Comparison of ENCODE assay signal across 1 cellular context in genomic region chr15:43492673-43493601, GRCh38.
A peak's percentile ranks its signal among the peaks of the same experiment; 100 is the strongest.
TF ChIP-seq lines count a peak whose summit lies in the region.

TP53BP1 (minus strand) TSS chr15:43493156; CDS start chr15:43493043, 113 bp downstream.

TF ChIP-seq in WTC11, 78 proteins besides CTCF, POLR2A, EP300 and RAD21 (continued from another document):
- TF ChIP-seq, protein P1, sequence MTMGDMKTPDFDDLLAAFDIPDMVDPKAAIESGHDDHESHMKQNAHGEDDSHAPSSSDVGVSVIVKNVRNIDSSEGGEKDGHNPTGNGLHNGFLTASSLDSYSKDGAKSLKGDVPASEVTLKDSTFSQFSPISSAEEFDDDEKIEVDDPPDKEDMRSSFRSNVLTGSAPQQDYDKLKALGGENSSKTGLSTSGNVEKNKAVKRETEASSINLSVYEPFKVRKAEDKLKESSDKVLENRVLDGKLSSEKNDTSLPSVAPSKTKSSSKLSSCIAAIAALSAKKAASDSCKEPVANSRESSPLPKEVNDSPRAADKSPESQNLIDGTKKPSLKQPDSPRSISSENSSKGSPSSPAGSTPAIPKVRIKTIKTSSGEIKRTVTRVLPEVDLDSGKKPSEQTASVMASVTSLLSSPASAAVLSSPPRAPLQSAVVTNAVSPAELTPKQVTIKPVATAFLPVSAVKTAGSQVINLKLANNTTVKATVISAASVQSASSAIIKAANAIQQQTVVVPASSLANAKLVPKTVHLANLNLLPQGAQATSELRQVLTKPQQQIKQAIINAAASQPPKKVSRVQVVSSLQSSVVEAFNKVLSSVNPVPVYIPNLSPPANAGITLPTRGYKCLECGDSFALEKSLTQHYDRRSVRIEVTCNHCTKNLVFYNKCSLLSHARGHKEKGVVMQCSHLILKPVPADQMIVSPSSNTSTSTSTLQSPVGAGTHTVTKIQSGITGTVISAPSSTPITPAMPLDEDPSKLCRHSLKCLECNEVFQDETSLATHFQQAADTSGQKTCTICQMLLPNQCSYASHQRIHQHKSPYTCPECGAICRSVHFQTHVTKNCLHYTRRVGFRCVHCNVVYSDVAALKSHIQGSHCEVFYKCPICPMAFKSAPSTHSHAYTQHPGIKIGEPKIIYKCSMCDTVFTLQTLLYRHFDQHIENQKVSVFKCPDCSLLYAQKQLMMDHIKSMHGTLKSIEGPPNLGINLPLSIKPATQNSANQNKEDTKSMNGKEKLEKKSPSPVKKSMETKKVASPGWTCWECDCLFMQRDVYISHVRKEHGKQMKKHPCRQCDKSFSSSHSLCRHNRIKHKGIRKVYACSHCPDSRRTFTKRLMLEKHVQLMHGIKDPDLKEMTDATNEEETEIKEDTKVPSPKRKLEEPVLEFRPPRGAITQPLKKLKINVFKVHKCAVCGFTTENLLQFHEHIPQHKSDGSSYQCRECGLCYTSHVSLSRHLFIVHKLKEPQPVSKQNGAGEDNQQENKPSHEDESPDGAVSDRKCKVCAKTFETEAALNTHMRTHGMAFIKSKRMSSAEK (CRISPR knock-in tag; IDR thresholded peaks at IDR 0.05; ENCODE audit: borderline replicate concordance) = no peak
- no peak for TF ChIP-seq FOXP4 (CRISPR knock-in tag; IDR thresholded peaks at IDR 0.05)
- TF ChIP-seq NFE2L1 (CRISPR knock-in tag; IDR thresholded peaks at IDR 0.05) = 0 out of 2 replicates have a peak, but pooled peaks have one; percentile 8
- TF ChIP-seq SP1 (CRISPR knock-in tag; conservative IDR thresholded peaks at IDR 0.05) = peak; percentile 28; the same call in 1 of the 2 replicates
- TF ChIP-seq, protein P2, sequence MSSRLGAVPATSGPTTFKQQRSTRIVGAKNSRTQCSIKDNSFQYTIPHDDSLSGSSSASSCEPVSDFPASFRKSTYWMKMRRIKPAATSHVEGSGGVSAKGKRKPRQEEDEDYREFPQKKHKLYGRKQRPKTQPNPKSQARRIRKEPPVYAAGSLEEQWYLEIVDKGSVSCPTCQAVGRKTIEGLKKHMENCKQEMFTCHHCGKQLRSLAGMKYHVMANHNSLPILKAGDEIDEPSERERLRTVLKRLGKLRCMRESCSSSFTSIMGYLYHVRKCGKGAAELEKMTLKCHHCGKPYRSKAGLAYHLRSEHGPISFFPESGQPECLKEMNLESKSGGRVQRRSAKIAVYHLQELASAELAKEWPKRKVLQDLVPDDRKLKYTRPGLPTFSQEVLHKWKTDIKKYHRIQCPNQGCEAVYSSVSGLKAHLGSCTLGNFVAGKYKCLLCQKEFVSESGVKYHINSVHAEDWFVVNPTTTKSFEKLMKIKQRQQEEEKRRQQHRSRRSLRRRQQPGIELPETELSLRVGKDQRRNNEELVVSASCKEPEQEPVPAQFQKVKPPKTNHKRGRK (CRISPR knock-in tag; IDR thresholded peaks at IDR 0.05; ENCODE audit: borderline replicate concordance) = no peak
- TF ChIP-seq NFYB (CRISPR knock-in tag; conservative IDR thresholded peaks at IDR 0.05; ENCODE audit: low read depth) = peak; percentile 87
- 0 out of 2 replicates have a peak, but pooled peaks have one; percentile 46 for TF ChIP-seq ETV6 (CRISPR knock-in tag; IDR thresholded peaks at IDR 0.05)
- TF ChIP-seq PRDM15 (CRISPR knock-in tag; IDR thresholded peaks at IDR 0.05) = no peak
